Comparison of ENCODE assay signal across 8 cellular contexts in genomic region chr6:43636312-43636667, GRCh38. TPM values are rescaled to one million over a fixed set of nuclear protein-coding genes. Genes with fewer than 3 reads are reported as not detected.
A peak's percentile ranks its signal among the peaks of the same experiment; 100 is the strongest.
DNase-seq lines count a peak whose midpoint lies in the region; ATAC-seq and TF ChIP-seq lines count a peak whose summit lies in the region.

No MANE protein-coding gene starts in this region.

- no peak for TF ChIP-seq EP300 in esophagus muscularis mucosa (IDR thresholded peaks at IDR 0.05)

- H3K4me3 Mint-ChIP-seq in stimulated activated naive CD8-positive, alpha-beta T cell treated with anti-CD3 and anti-CD28 coated beads, Interleukin-15, Interleukin-2, amounts not matched to agents 100 ng/mL and 50 ng/mL, for 24 hours, result peak overlapping the region; percentile 96
- peak overlapping the region; percentile 98 for H3K4me3 Mint-ChIP-seq in T-helper 2 cell treated with Interferon-gamma antibody and Interleukin-4, amounts not matched to agents 5 μg/mL and 100 μg/mL, for 36 hours

- H3K4me1 ChIP-seq in esophagus muscularis mucosa (peaks cover 41 to 47% (median 45%) of the 10 kb centered on the region in 4 donors), osteoblast (ENCODE audit: insufficient read depth, low read length) (peaks cover 7% of the 10 kb centered on the region)

- H3K4me2 ChIP-seq in osteoblast (ENCODE audit: insufficient read depth, low read length), result peak overlapping the region; percentile 94

- H3K9me3 ChIP-seq in esophagus muscularis mucosa, result no peaks in the 10 kb centered on the region
- no peaks in the 10 kb centered on the region for H3K9me3 ChIP-seq in osteoblast (ENCODE audit: low read depth, low read length)

- ATAC-seq in stimulated activated naive CD8-positive, alpha-beta T cell treated with anti-CD3 and anti-CD28 coated beads, Interleukin-15, Interleukin-2, amounts not matched to agents 100 U/mL and 50 U/mL, for 24 hours, result no peak

- no peaks in the 10 kb centered on the region for H3K9me3 Mint-ChIP-seq in stimulated activated naive CD8-positive, alpha-beta T cell treated with anti-CD3 and anti-CD28 coated beads, Interleukin-15, Interleukin-2, amounts not matched to agents 100 ng/mL and 50 ng/mL, for 24 hours
- H3K9me3 Mint-ChIP-seq in T-helper 2 cell treated with Interferon-gamma antibody and Interleukin-4, amounts not matched to agents 5 μg/mL and 100 μg/mL, for 36 hours, result no peaks in the 10 kb centered on the region

- H3K27ac Mint-ChIP-seq in stimulated activated naive CD8-positive, alpha-beta T cell treated with anti-CD3 and anti-CD28 coated beads, Interleukin-15, Interleukin-2, amounts not matched to agents 100 ng/mL and 50 ng/mL, for 24 hours, result peak overlapping the region; percentile 94
- peak overlapping the region; percentile 92 for H3K27ac Mint-ChIP-seq in T-helper 2 cell treated with Interferon-gamma antibody and Interleukin-4, amounts not matched to agents 5 μg/mL and 100 μg/mL, for 36 hours

- H4K20me1 ChIP-seq in osteoblast (ENCODE audit: insufficient read depth, low read length), result peaks cover 19% of the 10 kb centered on the region

- TF ChIP-seq CTCF in esophagus muscularis mucosa (IDR thresholded peaks at IDR 0.05) (no peak), osteoblast (IDR thresholded peaks at IDR 0.05; ENCODE audit: extremely low read depth, low read depth, low read length) (no peak)

- intact Hi-C loops in esophagus muscularis mucosa (cut with DNase I), result no loop called here

- H3K36me3 Mint-ChIP-seq in stimulated activated naive CD8-positive, alpha-beta T cell treated with anti-CD3 and anti-CD28 coated beads, Interleukin-15, Interleukin-2, amounts not matched to agents 100 ng/mL and 50 ng/mL, for 24 hours (ENCODE audit: low read depth), result peaks cover 29% of the 10 kb centered on the region
- H3K36me3 Mint-ChIP-seq in T-helper 2 cell treated with Interferon-gamma antibody and Interleukin-4, amounts not matched to agents 5 μg/mL and 100 μg/mL, for 36 hours (ENCODE audit: low read depth), result peaks cover 29% of the 10 kb centered on the region

- H3K27me3 Mint-ChIP-seq in stimulated activated naive CD8-positive, alpha-beta T cell treated with anti-CD3 and anti-CD28 coated beads, Interleukin-15, Interleukin-2, amounts not matched to agents 100 ng/mL and 50 ng/mL, for 24 hours, result no peaks in the 10 kb centered on the region
- no peaks in the 10 kb centered on the region for H3K27me3 Mint-ChIP-seq in T-helper 2 cell treated with Interferon-gamma antibody and Interleukin-4, amounts not matched to agents 5 μg/mL and 100 μg/mL, for 36 hours (ENCODE audit: low read depth)

- H3K4me3 ChIP-seq in esophagus muscularis mucosa (peak overlapping the region; percentile 77 to 97 (median 87)), osteoblast (ENCODE audit: insufficient read depth, low read length) (peak overlapping the region; percentile 79)

- TF ChIP-seq POLR2A in esophagus muscularis mucosa (IDR thresholded peaks at IDR 0.05; ENCODE audit: low read depth), result no peak

- H3K4me1 Mint-ChIP-seq in stimulated activated naive CD8-positive, alpha-beta T cell treated with anti-CD3 and anti-CD28 coated beads, Interleukin-15, Interleukin-2, amounts not matched to agents 100 ng/mL and 50 ng/mL, for 24 hours (ENCODE audit: low read depth), result peaks cover 55% of the 10 kb centered on the region
- H3K4me1 Mint-ChIP-seq in T-helper 2 cell treated with Interferon-gamma antibody and Interleukin-4, amounts not matched to agents 5 μg/mL and 100 μg/mL, for 36 hours (ENCODE audit: low read depth), result peaks cover 34% of the 10 kb centered on the region

- H3K79me2 ChIP-seq in osteoblast (ENCODE audit: insufficient read depth, low read length), result peaks cover 48% of the 10 kb centered on the region

- WGBS in esophagus muscularis mucosa, result 19% methylated on average over 7 of the region's 7 CpGs

- no peak for DNase-seq in stimulated activated naive CD8-positive, alpha-beta T cell treated with anti-CD3 and anti-CD28 coated beads, Interleukin-15, Interleukin-2, amounts not matched to agents 100 U/mL and 50 U/mL, for 24 hours
- no peak for DNase-seq in T-helper 2 cell treated with Interferon-gamma antibody and Interleukin-4, amounts not matched to agents 5 μg/mL and 100 μg/mL, for 36 hours (ENCODE audit: low spot score)
- DNase-seq in esophagus muscularis mucosa (ENCODE audit: extremely low spot score) (no peak), osteoblast (ENCODE audit: insufficient read length, low spot score, missing footprints) (no peak), HuH-7 (ENCODE audit: low spot score) (no peak), SKM-1 treated with dmso at 0.1 percent for 144 hours (lab: John Stamatoyannopoulos, UW; ENCODE audit: unreplicated experiment) (no peak), COR-L47 (lab: John Stamatoyannopoulos, UW) (no peak)

- peaks cover 16 to 42% (median 37%) of the 10 kb centered on the region in 4 donors for H3K36me3 ChIP-seq in esophagus muscularis mucosa
- peaks cover 27% of the 10 kb centered on the region for H3K36me3 ChIP-seq in osteoblast (ENCODE audit: insufficient read depth, low read length)

- H3K27me3 ChIP-seq in esophagus muscularis mucosa (no peaks in the 10 kb centered on the region), osteoblast (ENCODE audit: insufficient read depth, low read length) (no peaks in the 10 kb centered on the region)

- H3K27ac ChIP-seq in esophagus muscularis mucosa (replicated peaks in 1 of 4) (peak overlapping the region; percentile 86 to 92 (median 89)), osteoblast (ENCODE audit: low read depth, low read length) (peak overlapping the region; percentile 66)

- peak overlapping the region; percentile 96 for H2AFZ ChIP-seq in osteoblast (ENCODE audit: low read length)

RNA-seq across cellular contexts. Expression of gene MAD2L1BP, which starts 0.7 kb away (rescaled TPM):
- total RNA-seq in esophagus muscularis mucosa (10 to 100 TPM; 17.9 to 26.7 (median 21.6) TPM), osteoblast (18.6 and 30.4 TPM in 2 replicates)

RNA-seq across cellular contexts. Expression of gene GTPBP2, which starts 7.2 kb away (rescaled TPM):
- total RNA-seq in esophagus muscularis mucosa, result 10 to 100 TPM; 28.2 to 31.0 (median 30.0) TPM
- 74.3 and 84.0 TPM in 2 replicates for total RNA-seq in osteoblast

RNA-seq across cellular contexts. Expression of gene RSPH9, which starts 8.5 kb away (rescaled TPM):
- total RNA-seq in esophagus muscularis mucosa, result under 1 TPM in 2 of 4 donors, not detected in 2; 0.17 to 0.34 TPM
- total RNA-seq in osteoblast, result under 0.01 and 0.36 TPM in 2 replicates

RNA-seq across cellular contexts. Expression of gene MRPS18A, which starts 51.3 kb away (rescaled TPM):
- total RNA-seq in esophagus muscularis mucosa (10 to 100 TPM; 30.7 to 47.4 (median 37.1) TPM), osteoblast (27.5 and 30.4 TPM in 2 replicates)
